In the genomic region with DNA sequence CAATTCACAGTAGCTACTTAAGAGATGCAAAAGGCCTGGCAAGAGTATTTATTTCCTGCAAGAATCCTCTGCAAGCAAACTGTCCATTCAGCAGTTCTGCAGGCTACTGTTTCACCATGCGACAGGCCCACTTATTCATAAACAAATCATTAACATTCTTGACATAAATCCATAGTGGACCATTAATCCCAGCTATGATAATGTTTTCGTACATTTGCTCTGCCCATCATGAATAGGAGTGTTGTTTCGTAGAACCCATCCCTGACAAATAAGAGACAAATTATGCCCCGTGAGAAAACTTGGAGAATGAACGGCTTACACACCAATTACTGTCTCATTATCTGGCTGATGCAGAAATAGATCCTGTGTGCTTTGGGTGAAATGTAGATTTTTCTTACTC, we compare ENCODE assay signal across 20 cellular contexts.
"Had no signal": no experiment of that assay in that cellular context is flagged by ENCODE, and none has a peak within 500 bp of the region (broad histone marks: within the 10 kb centered on the region; RNA-seq: fewer than 3 reads in every experiment).

No MANE protein-coding gene starts in this region.

- DNase-seq: activated CD4-positive, alpha-beta T cell treated with anti-CD3 and anti-CD28 coated beads, Interleukin-2, amount 50 U/mL, for 4 hours; activated CD4-positive, CD25-positive, alpha-beta regulatory T cell treated with anti-CD3 and anti-CD28 coated beads, Interleukin-2, amount 50 U/mL, for 72 hours; activated naive CD4-positive, alpha-beta T cell treated with Interleukin-2 at 50 U/mL for 16 hours; activated naive CD8-positive, alpha-beta T cell treated with anti-CD3 and anti-CD28 coated beads, Interleukin-2, amount 50 U/mL, for 24 hours; activated T-cell treated with anti-CD3 and anti-CD28 coated beads for 4 hours; glutamatergic neuron; kidney; left ventricle myocardium inferior; mesendoderm; occipital lobe; sigmoid colon; stimulated activated CD4-positive, alpha-beta T cell treated with anti-CD3 and anti-CD28 coated beads, Interleukin-12 subunit alpha, Interleukin-12 subunit beta, amount 100 ng/mL, for 4 hours; stimulated activated CD4-positive, alpha-beta T cell treated with anti-CD3 and anti-CD28 coated beads, Interleukin-2, amount 100 ng/mL, for 24 hours; stimulated activated naive CD4-positive, alpha-beta T cell; T-helper 1 cell; T1000; tibial artery had no signal

- H3K9me3 Mint-ChIP-seq: nephron had no signal

- H3K9me3 ChIP-seq: prostate gland, tibial artery had no signal

- H3K4me1 ChIP-seq: left ventricle myocardium inferior, prostate gland, sigmoid colon, tibial artery had no signal

- H3K27me3 ChIP-seq: ascending aorta, sigmoid colon, tibial artery had no signal

- H3K27me3 Mint-ChIP-seq: activated naive CD8-positive, alpha-beta T cell treated with anti-CD3 and anti-CD28 coated beads, Interleukin-2, amount 50 U/mL, for 24 hours had no signal

- H3K4me1 Mint-ChIP-seq: activated naive CD8-positive, alpha-beta T cell treated with anti-CD3 and anti-CD28 coated beads, Interleukin-2, amount 50 U/mL, for 24 hours had no signal

- H3K27ac ChIP-seq: ascending aorta, left ventricle myocardium inferior, sigmoid colon, tibial artery had no signal

- ATAC-seq: activated naive CD8-positive, alpha-beta T cell treated with anti-CD3 and anti-CD28 coated beads, Interleukin-2, amount 50 U/mL, for 24 hours had no signal

- H3K4me3 Mint-ChIP-seq: activated naive CD8-positive, alpha-beta T cell treated with anti-CD3 and anti-CD28 coated beads, Interleukin-2, amount 50 U/mL, for 24 hours; nephron had no signal

- H3K27ac Mint-ChIP-seq: activated naive CD8-positive, alpha-beta T cell treated with anti-CD3 and anti-CD28 coated beads, Interleukin-2, amount 50 U/mL, for 24 hours; nephron had no signal

- H3K36me3 ChIP-seq: ascending aorta, prostate gland, sigmoid colon, tibial artery had no signal

- H3K4me3 ChIP-seq: ascending aorta, left ventricle myocardium inferior, prostate gland, sigmoid colon, tibial artery had no signal
